ENCODE assay signal across 25 cellular contexts in genomic region chr4:170716868-170717267, GRCh38.
DNase-seq lines count a peak whose midpoint lies in the region; ATAC-seq and TF ChIP-seq lines count a peak whose summit lies in the region.
"Had no signal": no experiment of that assay in that cellular context is flagged by ENCODE, and none has a peak within 500 bp of the region (broad histone marks: within the 10 kb centered on the region; RNA-seq: fewer than 3 reads in every experiment).

No MANE protein-coding gene starts in this region.

- ATAC-seq in GM18867 (IDR thresholded peaks at IDR 0.05; ENCODE audit: unreplicated experiment), result peak; percentile 79
- no peak for ATAC-seq in GM21737 (IDR thresholded peaks at IDR 0.05; ENCODE audit: unreplicated experiment)
- ATAC-seq: activated CD8-positive, alpha-beta T cell treated with anti-CD3 and anti-CD28 coated beads for 36 hours; mucosa of descending colon had no signal

- H3K9me3 ChIP-seq in AG04450 (ENCODE audit: control insufficient read depth, insufficient read depth, low read length) (peaks cover 10% of the 10 kb centered on the region), OCI-LY3 (ENCODE audit: insufficient read depth, low read length) (no peaks in the 10 kb centered on the region)
- H3K9me3 ChIP-seq: mucosa of descending colon, sigmoid colon, upper lobe of left lung had no signal

- H3K79me2 ChIP-seq in OCI-LY3 (ENCODE audit: low read length), result no peaks in the 10 kb centered on the region

- H3K4me2 ChIP-seq in OCI-LY3 (ENCODE audit: low read length), result no peak overlapping the region

- POLR2A ChIA-PET in AG04450 (lab: Yijun Ruan, JAX), result no interaction called here

- DNase-seq in AG04450 (ENCODE audit: low read depth, low spot score) (no peak), epithelial cell of esophagus (ENCODE audit: low read depth) (peak; percentile 7), GOT3 (lab: John Stamatoyannopoulos, UW) (no peak), dedifferentiated amniotic fluid mesenchymal stem cell (ENCODE audit: extremely low spot score) (no peak), NCI-H446 (lab: John Stamatoyannopoulos, UW) (no peak)
- DNase-seq: 8988T; activated B cell treated with CpG ODN at 0.5 μM for 24 hours; activated CD8-positive, alpha-beta T cell treated with anti-CD3 and anti-CD28 coated beads for 36 hours; activated gamma-delta T cell treated with Interleukin-2 at 50 U/mL for 16 hours; activated T-cell treated with anti-CD3 and anti-CD28 coated beads for 4 hours; AML-193; cortex of kidney; HFFc6; hippocampal formation; islet precursor cell; mucosa of descending colon; NCI-H1417; NCI-H524 treated with DMSO at 0.1 percent for 48 hours; nephron progenitor cell; posterior cingulate gyrus; sigmoid colon; upper lobe of left lung had no signal

- H3K4me1 ChIP-seq in OCI-LY3 (ENCODE audit: low read length), result no peaks in the 10 kb centered on the region
- H3K4me1 ChIP-seq: sigmoid colon, upper lobe of left lung had no signal

- H3K9ac ChIP-seq in OCI-LY3 (ENCODE audit: low read length), result no peak overlapping the region

- no peaks in the 10 kb centered on the region for H4K20me1 ChIP-seq in OCI-LY3 (ENCODE audit: insufficient read depth, low read length)

- no peaks in the 10 kb centered on the region for H3K36me3 ChIP-seq in OCI-LY3 (replicated peaks; ENCODE audit: low read depth, low read length)
- H3K36me3 ChIP-seq: sigmoid colon, upper lobe of left lung had no signal

- H2AFZ ChIP-seq in OCI-LY3 (ENCODE audit: low read depth, low read length), result no peak overlapping the region

- CTCF ChIA-PET in AG04450 (lab: Charles Lee), result interaction anchor here (0.8 to 1.2 kb wide), 3 partner anchors 97 to 457 kb away, joined by 3 to 4 read pairs (median 3); no protein-coding TSS in a partner anchor

- H3K4me3 ChIP-seq in AG04450 (ENCODE audit: low read depth, low read length), result no peak overlapping the region
- H3K4me3 ChIP-seq in OCI-LY3 (ENCODE audit: low read length), result no peak overlapping the region
- H3K4me3 ChIP-seq in epithelial cell of esophagus (ENCODE audit: low read length), result no peak overlapping the region
- H3K4me3 ChIP-seq: mucosa of descending colon, sigmoid colon, upper lobe of left lung had no signal

- no peak overlapping the region for H3K27ac ChIP-seq in AG04450 (ENCODE audit: low read depth, low read length)
- H3K27ac ChIP-seq in OCI-LY3 (ENCODE audit: low read length), result no peak overlapping the region
- H3K27ac ChIP-seq: sigmoid colon, upper lobe of left lung had no signal

- TF ChIP-seq CTCF in AG04450 (IDR thresholded peaks at IDR 0.05; ENCODE audit: low read depth, low read length), result peak; percentile 14; the same call in 1 of the 2 replicates
- peak; percentile 58 for TF ChIP-seq CTCF in OCI-LY3 (IDR thresholded peaks at IDR 0.05; ENCODE audit: low read depth, low read length)
- TF ChIP-seq CTCF in epithelial cell of esophagus (IDR thresholded peaks at IDR 0.05; ENCODE audit: insufficient read depth, low read depth, low read length, missing control alignments), result no peak

- no peaks in the 10 kb centered on the region for H3K27me3 ChIP-seq in AG04450 (ENCODE audit: control insufficient read depth, insufficient read depth, low read length)
- no peaks in the 10 kb centered on the region for H3K27me3 ChIP-seq in OCI-LY3 (ENCODE audit: low read depth, low read length)
- H3K27me3 ChIP-seq: sigmoid colon, upper lobe of left lung had no signal
